ENCODE assay signal across 1 cellular context in genomic region chr3:120678331-120678845, GRCh38.
TF ChIP-seq lines count a peak whose summit lies in the region.

No MANE protein-coding gene starts in this region.

TF ChIP-seq in A549, 52 proteins besides CTCF, POLR2A, EP300 and RAD21 (continued from another document):
- TF ChIP-seq BCL3 (IDR thresholded peaks at IDR 0.05) (peak; percentile 35; the same call in 1 of the 3 replicates), CHD4 (IDR thresholded peaks at IDR 0.05; ENCODE audit: borderline replicate concordance) (no peak), SMC3 (IDR thresholded peaks at IDR 0.05) (no peak; the same call in 2 of the 3 replicates), TFCP2L1 (CRISPR knock-in tag; IDR thresholded peaks at IDR 0.05) (no peak)
TF ChIP-seq in A549: peak in this region for 12.
